Comparison of ENCODE assay signal across 9 cellular contexts in genomic region chr7:1555046-1555812, GRCh38. TPM values are rescaled to one million over a fixed set of nuclear protein-coding genes. Genes with fewer than 3 reads are reported as not detected.
DNase-seq lines count a peak whose midpoint lies in the region; ATAC-seq and TF ChIP-seq lines count a peak whose summit lies in the region.
"Had no signal": no experiment of that assay in that cellular context is flagged by ENCODE, and none has a peak within 500 bp of the region (broad histone marks: within the 10 kb centered on the region; RNA-seq: fewer than 3 reads in every experiment).

No MANE protein-coding gene starts in this region.

- no peaks in the 10 kb centered on the region for H3K9me3 Mint-ChIP-seq in nephron
- no peaks in the 10 kb centered on the region for H3K9me3 Mint-ChIP-seq in activated CD8-positive, alpha-beta T cell treated with anti-CD3 and anti-CD28 coated beads, Interleukin-2, amount 10 ng/mL, durations not matched to agents 7 days and 5 days (ENCODE audit: insufficient read depth)

- CTCF ChIA-PET in activated CD8-positive, alpha-beta T cell treated with anti-CD3 and anti-CD28 coated beads, Interleukin-2, amount 10 ng/mL, durations not matched to agents 7 days and 5 days (lab: Charles Lee): interaction anchor here (0.7 to 0.9 kb wide), 2 partner anchors 10 to 792 kb away, joined by 3 read pairs; no protein-coding TSS in a partner anchor

- POLR2A ChIA-PET in activated CD8-positive, alpha-beta T cell treated with anti-CD3 and anti-CD28 coated beads, Interleukin-2, amount 10 ng/mL, durations not matched to agents 7 days and 5 days (lab: Charles Lee): interaction anchor here (0.6 kb wide), 1 partner anchor 992 kb away, joined by 3 read pairs; no protein-coding TSS in a partner anchor

- H3K36me3 Mint-ChIP-seq in nephron (ENCODE audit: low read depth): no peaks in the 10 kb centered on the region
- no peaks in the 10 kb centered on the region for H3K36me3 Mint-ChIP-seq in activated CD8-positive, alpha-beta T cell treated with anti-CD3 and anti-CD28 coated beads, Interleukin-2, amount 10 ng/mL, durations not matched to agents 7 days and 5 days (ENCODE audit: low read depth)

- peak overlapping the region in 2 of 3 experiments; percentile 59 to 89 for H3K27ac Mint-ChIP-seq in nephron
- no peak overlapping the region for H3K27ac Mint-ChIP-seq in activated CD8-positive, alpha-beta T cell treated with anti-CD3 and anti-CD28 coated beads, Interleukin-2, amount 10 ng/mL, durations not matched to agents 7 days and 5 days

- H3K4me1 Mint-ChIP-seq in nephron: peaks cover 7% of the 10 kb centered on the region
- H3K4me1 Mint-ChIP-seq in activated CD8-positive, alpha-beta T cell treated with anti-CD3 and anti-CD28 coated beads, Interleukin-2, amount 10 ng/mL, durations not matched to agents 7 days and 5 days (ENCODE audit: low read depth): peaks cover 5% of the 10 kb centered on the region

- H3K4me3 ChIP-seq in choroid plexus epithelial cell (ENCODE audit: low read depth, low read length): no peak overlapping the region

- no peak for ATAC-seq in GM21825 (IDR thresholded peaks at IDR 0.05; ENCODE audit: unreplicated experiment)
- no peak for ATAC-seq in activated CD8-positive, alpha-beta T cell treated with anti-CD3 and anti-CD28 coated beads, Interleukin-2, amount 10 ng/mL, durations not matched to agents 7 days and 5 days

- TF ChIP-seq CTCF in choroid plexus epithelial cell (conservative IDR thresholded peaks at IDR 0.05; ENCODE audit: low read depth, low read length) (no peak), nephron (IDR thresholded peaks at IDR 0.05; ENCODE audit: unreplicated experiment in 3 of 3) (no peak)

- peak overlapping the region in 1 of 3 experiments; percentile 54 for H3K4me3 Mint-ChIP-seq in nephron
- H3K4me3 Mint-ChIP-seq in activated CD8-positive, alpha-beta T cell treated with anti-CD3 and anti-CD28 coated beads, Interleukin-2, amount 10 ng/mL, durations not matched to agents 7 days and 5 days: no peak overlapping the region

- DNase-seq in DMS 273 (lab: John Stamatoyannopoulos, UW; ENCODE audit: unreplicated experiment): peak; percentile 95
- DNase-seq in NCI-H146 (lab: John Stamatoyannopoulos, UW): peak; percentile 93
- DNase-seq in choroid plexus epithelial cell (ENCODE audit: low read depth): peak; percentile 93
- DNase-seq in activated CD4-positive, alpha-beta T cell treated with anti-CD3 and anti-CD28 coated beads for 48 hours: no peak
- DNase-seq in cerebellum (ENCODE audit: low spot score): no peak
- DNase-seq in activated CD8-positive, alpha-beta T cell treated with anti-CD3 and anti-CD28 coated beads, Interleukin-2, amount 10 ng/mL, durations not matched to agents 7 days and 5 days: no peak

- H3K27me3 Mint-ChIP-seq in nephron (ENCODE audit: low read depth): peaks cover 20% of the 10 kb centered on the region
- no peaks in the 10 kb centered on the region for H3K27me3 Mint-ChIP-seq in activated CD8-positive, alpha-beta T cell treated with anti-CD3 and anti-CD28 coated beads, Interleukin-2, amount 10 ng/mL, durations not matched to agents 7 days and 5 days (ENCODE audit: low read depth)

RNA-seq across cellular contexts. Expression of gene TMEM184A, which starts 0.8 kb away (rescaled TPM):
- 0.18 TPM for total RNA-seq in cerebellum
- not detected for total RNA-seq in activated CD8-positive, alpha-beta T cell treated with anti-CD3 and anti-CD28 coated beads, Interleukin-2, amount 10 ng/mL, durations not matched to agents 7 days and 5 days
- total RNA-seq: temporal lobe had no signal

RNA-seq across cellular contexts. Expression of gene PSMG3, which starts 14.6 kb away (rescaled TPM):
- 10.7 TPM for total RNA-seq in cerebellum
- total RNA-seq in activated CD8-positive, alpha-beta T cell treated with anti-CD3 and anti-CD28 coated beads, Interleukin-2, amount 10 ng/mL, durations not matched to agents 7 days and 5 days: 10 to 100 TPM; 33.1 to 33.3 TPM

RNA-seq across cellular contexts. Expression of gene MAFK, which starts 24.7 kb away (rescaled TPM):
- 3.7 TPM for total RNA-seq in cerebellum
- total RNA-seq in activated CD8-positive, alpha-beta T cell treated with anti-CD3 and anti-CD28 coated beads, Interleukin-2, amount 10 ng/mL, durations not matched to agents 7 days and 5 days: 10 to 100 TPM; 22.6 to 23.9 TPM

RNA-seq across cellular contexts. Expression of gene INTS1, which starts 51.0 kb away (rescaled TPM):
- 31.7 TPM for total RNA-seq in cerebellum
- total RNA-seq in activated CD8-positive, alpha-beta T cell treated with anti-CD3 and anti-CD28 coated beads, Interleukin-2, amount 10 ng/mL, durations not matched to agents 7 days and 5 days: 100 to 1,000 TPM; 105 to 112 TPM

Comparison
In these comparisons a context has a peak if more than half of its experiments do, and no peak if none do; other contexts are left out.
1. DNase-seq: peak in DMS 273 (single experiment), NCI-H146 (single experiment) and choroid plexus epithelial cell (single experiment); none in activated CD4-positive, alpha-beta T cell treated with anti-CD3 and anti-CD28 coated beads for 48 hours (single experiment), cerebellum (single experiment) and activated CD8-positive, alpha-beta T cell treated with anti-CD3 and anti-CD28 coated beads, Interleukin-2, amount 10 ng/mL, durations not matched to agents 7 days and 5 days (single experiment).